Comparison of ENCODE assay signal across 8 cellular contexts in genomic region chr6:26295691-26296555, GRCh38.
DNase-seq lines count a peak whose midpoint lies in the region; ATAC-seq and TF ChIP-seq lines count a peak whose summit lies in the region.

No MANE protein-coding gene starts in this region.

- no peaks in the 10 kb centered on the region for H3K4me1 ChIP-seq in upper lobe of right lung

- H3K9me3 Mint-ChIP-seq in activated naive CD4-positive, alpha-beta T cell treated with anti-CD3 and anti-CD28 coated beads, Interleukin-2, amount 50 U/mL, for 72 hours: no peaks in the 10 kb centered on the region

- TF ChIP-seq CTCF in fibroblast of the aortic adventitia (IDR thresholded peaks at IDR 0.05; ENCODE audit: insufficient read depth, low read length) (no peak), upper lobe of right lung (IDR thresholded peaks at IDR 0.05) (no peak)

- intact Hi-C loops in upper lobe of right lung (cut with DNase I) (no loop called here), posterior vena cava (cut with DNase I) (no loop called here)

- no peaks in the 10 kb centered on the region for H3K36me3 ChIP-seq in upper lobe of right lung

- peak overlapping the region in 1 of 2 donors; percentile 3 for H3K27ac Mint-ChIP-seq in activated naive CD4-positive, alpha-beta T cell treated with anti-CD3 and anti-CD28 coated beads, Interleukin-2, amount 50 U/mL, for 72 hours

- no peaks in the 10 kb centered on the region for H3K9me3 ChIP-seq in upper lobe of right lung

- no peak overlapping the region for H3K27ac ChIP-seq in upper lobe of right lung

- H3K4me3 ChIP-seq in fibroblast of the aortic adventitia (ENCODE audit: low read depth, low read length): no peak overlapping the region
- no peak overlapping the region for H3K4me3 ChIP-seq in upper lobe of right lung

- no peaks in the 10 kb centered on the region for H3K36me3 Mint-ChIP-seq in activated naive CD4-positive, alpha-beta T cell treated with anti-CD3 and anti-CD28 coated beads, Interleukin-2, amount 50 U/mL, for 72 hours

- peak; percentile 31 to 32 for ATAC-seq in activated naive CD4-positive, alpha-beta T cell treated with anti-CD3 and anti-CD28 coated beads, Interleukin-2, amount 50 U/mL, for 72 hours
- ATAC-seq in SK-N-SH treated with all-trans-retinoic acid at 6 μM for 48 hours (peak; percentile 76), upper lobe of right lung (peak; percentile 56)

- peaks cover 17% of the 10 kb centered on the region for H3K27me3 ChIP-seq in upper lobe of right lung

- no peak for DNase-seq in activated naive CD4-positive, alpha-beta T cell treated with anti-CD3 and anti-CD28 coated beads, Interleukin-2, amount 50 U/mL, for 72 hours (ENCODE audit: low spot score in 2 of 2)
- no peak for DNase-seq in activated naive CD4-positive, alpha-beta T cell treated with Interleukin-2 at 50 U/mL for 16 hours
- DNase-seq in fibroblast of the aortic adventitia (ENCODE audit: low read depth): peak; percentile 71
- no peak for DNase-seq in upper lobe of right lung
- DNase-seq in NCI-H1436 (lab: John Stamatoyannopoulos, UW): no peak
- DNase-seq in posterior vena cava (ENCODE audit: low spot score): no peak
- no peak for DNase-seq in NCI-H187 treated with DMSO at 0.1 percent for 48 hours (lab: John Stamatoyannopoulos, UW)

TF ChIP-seq in SK-N-SH treated with all-trans-retinoic acid at 6 μM for 48 hours, 23 proteins besides CTCF, POLR2A, EP300 and RAD21:
- TF ChIP-seq ZFP3 (CRISPR knock-in tag; IDR thresholded peaks at IDR 0.05) (no peak), ZNF565 (CRISPR knock-in tag; conservative IDR thresholded peaks at IDR 0.05; ENCODE audit: low read depth) (no peak), ISL1 (CRISPR knock-in tag; IDR thresholded peaks at IDR 0.05) (no peak), RARB (CRISPR knock-in tag; IDR thresholded peaks at IDR 0.05) (no peak), ZNF8 (CRISPR knock-in tag; IDR thresholded peaks at IDR 0.05) (no peak)
